2 cellular contexts compared by ENCODE assay signal in the genomic region with DNA sequence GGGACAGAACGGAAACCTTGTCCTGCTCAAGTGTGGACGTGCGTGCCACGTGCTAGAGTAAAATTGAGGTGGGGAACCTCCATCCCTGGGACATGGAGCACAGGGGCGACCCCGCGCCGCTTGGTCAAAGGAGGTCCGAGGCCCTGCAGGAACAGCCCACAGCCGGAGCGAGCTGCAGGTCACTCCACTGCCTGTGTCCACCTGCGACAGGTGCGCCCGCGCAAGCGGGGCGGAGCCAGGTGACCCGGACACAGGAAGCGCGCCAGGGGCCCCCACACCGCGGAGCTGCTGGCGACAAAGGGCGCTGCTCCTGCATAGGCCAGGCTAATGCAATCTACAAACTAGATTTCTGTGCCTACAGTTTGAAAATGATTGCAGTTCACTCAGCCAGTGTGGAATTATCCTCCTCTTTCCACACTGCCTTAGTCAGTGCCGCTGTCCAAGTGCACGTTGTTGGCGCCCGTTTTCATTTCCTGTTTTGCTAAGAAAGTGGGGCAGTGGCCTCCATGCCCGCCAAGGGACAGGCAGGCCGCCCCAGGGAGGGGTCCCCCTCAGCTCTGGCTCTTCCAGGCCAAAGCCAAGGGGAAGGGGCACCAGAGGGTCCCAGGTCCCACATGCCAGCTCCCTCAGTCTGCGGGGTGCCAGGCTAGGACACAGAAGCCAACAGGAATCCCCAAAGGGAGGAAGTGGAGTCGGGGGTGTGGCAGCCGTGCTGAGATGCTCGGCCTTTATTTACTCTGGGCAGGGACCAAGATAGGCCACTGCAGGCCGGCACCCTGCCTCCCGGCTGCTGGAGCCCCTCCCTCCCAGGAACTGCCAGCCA.
TF ChIP-seq lines count a peak whose summit lies in the region.

No MANE protein-coding gene starts in this region.

TF ChIP-seq in neural cell, 6 proteins besides CTCF, POLR2A, EP300 and RAD21:
- no peak for TF ChIP-seq EZH2 (IDR thresholded peaks at IDR 0.05; ENCODE audit: borderline replicate concordance, insufficient read depth, low read length, poor library complexity, severe bottlenecking)
- TF ChIP-seq POLR2AphosphoS5 (IDR thresholded peaks at IDR 0.05), result peak; percentile 20

TF ChIP-seq in SK-N-SH, 30 proteins besides CTCF, POLR2A, EP300 and RAD21:
- TF ChIP-seq, protein P1, sequence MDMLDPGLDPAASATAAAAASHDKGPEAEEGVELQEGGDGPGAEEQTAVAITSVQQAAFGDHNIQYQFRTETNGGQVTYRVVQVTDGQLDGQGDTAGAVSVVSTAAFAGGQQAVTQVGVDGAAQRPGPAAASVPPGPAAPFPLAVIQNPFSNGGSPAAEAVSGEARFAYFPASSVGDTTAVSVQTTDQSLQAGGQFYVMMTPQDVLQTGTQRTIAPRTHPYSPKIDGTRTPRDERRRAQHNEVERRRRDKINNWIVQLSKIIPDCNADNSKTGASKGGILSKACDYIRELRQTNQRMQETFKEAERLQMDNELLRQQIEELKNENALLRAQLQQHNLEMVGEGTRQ (IDR thresholded peaks at IDR 0.05; ENCODE audit: borderline replicate concordance, low read depth, low read length), result no peak
- TF ChIP-seq TCF12 (IDR thresholded peaks at IDR 0.05) (no peak), JUND (IDR thresholded peaks at IDR 0.05) (no peak), REST (IDR thresholded peaks at IDR 0.05; ENCODE audit: low read depth, low read length) (no peak), MXI1 (IDR thresholded peaks at IDR 0.05; ENCODE audit: low read depth, low read length) (no peak), CHD2 (IDR thresholded peaks at IDR 0.05; ENCODE audit: low read length, partially characterized antibody) (no peak), NRF1 (IDR thresholded peaks at IDR 0.05; ENCODE audit: low read depth, low read length) (no peak), RCOR1 (IDR thresholded peaks at IDR 0.05; ENCODE audit: low read length) (no peak), MEF2A (IDR thresholded peaks at IDR 0.05; ENCODE audit: borderline replicate concordance, low read depth) (no peak), ELF1 (IDR thresholded peaks at IDR 0.05) (no peak), TAF1 (IDR thresholded peaks at IDR 0.05; ENCODE audit: borderline replicate concordance, low read depth, low read length) (no peak), SMC3 (IDR thresholded peaks at IDR 0.05; ENCODE audit: low read depth, low read length) (no peak), FOSL2 (IDR thresholded peaks at IDR 0.05; ENCODE audit: borderline replicate concordance, low read depth) (no peak), FOXJ3 (CRISPR knock-in tag; IDR thresholded peaks at IDR 0.05) (no peak)
- TF ChIP-seq, protein P2, sequence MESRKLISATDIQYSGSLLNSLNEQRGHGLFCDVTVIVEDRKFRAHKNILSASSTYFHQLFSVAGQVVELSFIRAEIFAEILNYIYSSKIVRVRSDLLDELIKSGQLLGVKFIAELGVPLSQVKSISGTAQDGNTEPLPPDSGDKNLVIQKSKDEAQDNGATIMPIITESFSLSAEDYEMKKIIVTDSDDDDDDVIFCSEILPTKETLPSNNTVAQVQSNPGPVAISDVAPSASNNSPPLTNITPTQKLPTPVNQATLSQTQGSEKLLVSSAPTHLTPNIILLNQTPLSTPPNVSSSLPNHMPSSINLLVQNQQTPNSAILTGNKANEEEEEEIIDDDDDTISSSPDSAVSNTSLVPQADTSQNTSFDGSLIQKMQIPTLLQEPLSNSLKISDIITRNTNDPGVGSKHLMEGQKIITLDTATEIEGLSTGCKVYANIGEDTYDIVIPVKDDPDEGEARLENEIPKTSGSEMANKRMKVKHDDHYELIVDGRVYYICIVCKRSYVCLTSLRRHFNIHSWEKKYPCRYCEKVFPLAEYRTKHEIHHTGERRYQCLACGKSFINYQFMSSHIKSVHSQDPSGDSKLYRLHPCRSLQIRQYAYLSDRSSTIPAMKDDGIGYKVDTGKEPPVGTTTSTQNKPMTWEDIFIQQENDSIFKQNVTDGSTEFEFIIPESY (IDR thresholded peaks at IDR 0.05; ENCODE audit: borderline replicate concordance, low read depth), result no peak
- TF ChIP-seq, protein P3, sequence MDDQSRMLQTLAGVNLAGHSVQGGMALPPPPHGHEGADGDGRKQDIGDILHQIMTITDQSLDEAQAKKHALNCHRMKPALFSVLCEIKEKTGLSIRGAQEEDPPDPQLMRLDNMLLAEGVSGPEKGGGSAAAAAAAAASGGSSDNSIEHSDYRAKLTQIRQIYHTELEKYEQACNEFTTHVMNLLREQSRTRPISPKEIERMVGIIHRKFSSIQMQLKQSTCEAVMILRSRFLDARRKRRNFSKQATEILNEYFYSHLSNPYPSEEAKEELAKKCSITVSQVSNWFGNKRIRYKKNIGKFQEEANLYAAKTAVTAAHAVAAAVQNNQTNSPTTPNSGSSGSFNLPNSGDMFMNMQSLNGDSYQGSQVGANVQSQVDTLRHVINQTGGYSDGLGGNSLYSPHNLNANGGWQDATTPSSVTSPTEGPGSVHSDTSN (IDR thresholded peaks at IDR 0.05), result no peak
